In genomic region chr18:57942090-57942489, GRCh38 we compare ENCODE assay signal across 23 cellular contexts.
"Had no signal": no experiment of that assay in that cellular context is flagged by ENCODE, and none has a peak within 500 bp of the region (broad histone marks: within the 10 kb centered on the region; RNA-seq: fewer than 3 reads in every experiment).

No MANE protein-coding gene starts in this region.

- H3K4me3 Mint-ChIP-seq: activated B cell treated with CpG ODN at 0.5 μM for 24 hours; activated CD8-positive, alpha-beta T cell treated with anti-CD3 and anti-CD28 coated beads for 36 hours; activated naive CD8-positive, alpha-beta T cell; activated T-cell treated with anti-CD3 and anti-CD28 coated beads, Interleukin-2, amount 50 U/mL, for 72 hours; natural killer cell treated with Interleukin-12 subunit alpha and Interleukin-12 subunit beta and Interleukin-15 and Interleukin-18, amount 100 ng/mL, for 72 hours; T-helper 2 cell treated with Interferon-gamma antibody and Interleukin-4, amounts not matched to agents 5 μg/mL and 100 μg/mL, for 36 hours had no signal

- H3K27ac Mint-ChIP-seq: activated B cell treated with CpG ODN at 0.5 μM for 24 hours; activated CD8-positive, alpha-beta T cell treated with anti-CD3 and anti-CD28 coated beads for 36 hours; activated naive CD8-positive, alpha-beta T cell; activated T-cell treated with anti-CD3 and anti-CD28 coated beads, Interleukin-2, amount 50 U/mL, for 72 hours; natural killer cell treated with Interleukin-12 subunit alpha and Interleukin-12 subunit beta and Interleukin-15 and Interleukin-18, amount 100 ng/mL, for 72 hours; T-helper 2 cell treated with Interferon-gamma antibody and Interleukin-4, amounts not matched to agents 5 μg/mL and 100 μg/mL, for 36 hours had no signal

- H3K4me1 Mint-ChIP-seq: activated B cell treated with CpG ODN at 0.5 μM for 24 hours had no signal

- H3K36me3 Mint-ChIP-seq: activated naive CD8-positive, alpha-beta T cell; natural killer cell treated with Interleukin-12 subunit alpha and Interleukin-12 subunit beta and Interleukin-15 and Interleukin-18, amount 100 ng/mL, for 72 hours had no signal

- H3K9me3 ChIP-seq: left lung, prostate gland, tibial nerve, uterus had no signal

- H3K36me3 ChIP-seq: left lung, prostate gland, tibial nerve, uterus had no signal

- H3K4me3 ChIP-seq: left lung, prostate gland, tibial nerve, uterus had no signal

- DNase-seq: activated B cell treated with CpG ODN at 0.5 μM for 24 hours; activated CD4-positive, alpha-beta T cell treated with anti-CD3 and anti-CD28 coated beads for 48 hours; activated CD8-positive, alpha-beta memory T cell treated with anti-CD3 and anti-CD28 coated beads, Interleukin-2, amount 50 U/mL, for 4 hours; activated CD8-positive, alpha-beta T cell treated with anti-CD3 and anti-CD28 coated beads for 36 hours; activated gamma-delta T cell treated with Interleukin-2 at 50 U/mL for 16 hours; activated T-cell treated with anti-CD3 and anti-CD28 coated beads, Interleukin-2, amount 50 U/mL, for 72 hours; amniotic stem cell; cortex of kidney; effector CD8-positive, alpha-beta T cell; hippocampal formation; kidney; left lung; mesenchymal stem cell; right cardiac atrium; small intestine; stimulated activated CD4-positive, alpha-beta T cell treated with anti-CD3 and anti-CD28 coated beads, Interleukin-4, amount 100 ng/mL, for 24 hours; stimulated activated naive CD4-positive, alpha-beta T cell; uterus had no signal

- H3K27me3 ChIP-seq: left lung, tibial nerve had no signal

- H3K27ac ChIP-seq: left lung, prostate gland, tibial nerve, uterus had no signal

- H3K9me3 Mint-ChIP-seq: activated B cell treated with CpG ODN at 0.5 μM for 24 hours; activated CD8-positive, alpha-beta T cell treated with anti-CD3 and anti-CD28 coated beads for 36 hours; activated T-cell treated with anti-CD3 and anti-CD28 coated beads, Interleukin-2, amount 50 U/mL, for 72 hours; natural killer cell treated with Interleukin-12 subunit alpha and Interleukin-12 subunit beta and Interleukin-15 and Interleukin-18, amount 100 ng/mL, for 72 hours; T-helper 2 cell treated with Interferon-gamma antibody and Interleukin-4, amounts not matched to agents 5 μg/mL and 100 μg/mL, for 36 hours had no signal

- H3K4me1 ChIP-seq: left lung, prostate gland, tibial nerve, uterus had no signal

- ATAC-seq: activated CD8-positive, alpha-beta T cell treated with anti-CD3 and anti-CD28 coated beads for 36 hours; activated T-cell treated with anti-CD3 and anti-CD28 coated beads, Interleukin-2, amount 50 U/mL, for 72 hours; left lung; natural killer cell treated with Interleukin-12 subunit alpha and Interleukin-12 subunit beta and Interleukin-15 and Interleukin-18, amount 100 ng/mL, for 72 hours; right cardiac atrium had no signal
